ENCODE assay signal across 16 cellular contexts in genomic region chr15:35038655-35039534, GRCh38. TPM values are rescaled to one million over a fixed set of nuclear protein-coding genes. Genes with fewer than 3 reads are reported as not detected.
A peak's percentile ranks its signal among the peaks of the same experiment; 100 is the strongest.
DNase-seq lines count a peak whose midpoint lies in the region; ATAC-seq and TF ChIP-seq lines count a peak whose summit lies in the region.
"Had no signal": no experiment of that assay in that cellular context is flagged by ENCODE, and none has a peak within 500 bp of the region (broad histone marks: within the 10 kb centered on the region; RNA-seq: fewer than 3 reads in every experiment).

No MANE protein-coding gene starts in this region.

- H3K27ac ChIP-seq in fibroblast of lung (ENCODE audit: insufficient read depth, low read length) (no peak overlapping the region), smooth muscle cell (ENCODE audit: low read depth) (peak overlapping the region; percentile 37), upper lobe of left lung (no peak overlapping the region)
- H3K27ac ChIP-seq: lower lobe of right lung, neural progenitor cell had no signal

- TF ChIP-seq CTCF in fibroblast of lung (conservative IDR thresholded peaks at IDR 0.05 in 1 of 2, IDR thresholded peaks at IDR 0.05 in 1 of 2; ENCODE audit: low read depth in 1 of 2, low read length in 2 of 2) (no peak), smooth muscle cell (IDR thresholded peaks at IDR 0.05; ENCODE audit: borderline replicate concordance, insufficient read depth, poor library complexity, severe bottlenecking) (no peak), upper lobe of left lung (IDR thresholded peaks at IDR 0.05) (no peak)

- ATAC-seq in SK-N-SH treated with all-trans-retinoic acid at 6 μM for 48 hours, result no peak
- ATAC-seq in upper lobe of left lung (ENCODE audit: low FRiP score in 2 of 2), result no peak
- ATAC-seq: activated CD8-positive, alpha-beta T cell treated with anti-CD3 and anti-CD28 coated beads for 36 hours; HCT116; lower lobe of right lung; Right ventricle myocardium inferior had no signal

- H3K36me3 ChIP-seq in fibroblast of lung (ENCODE audit: control insufficient read depth, insufficient read depth, low read length) (no peaks in the 10 kb centered on the region), smooth muscle cell (ENCODE audit: low read depth) (no peaks in the 10 kb centered on the region), upper lobe of left lung (no peaks in the 10 kb centered on the region)
- H3K36me3 ChIP-seq: lower lobe of right lung, neural progenitor cell had no signal

- TF ChIP-seq POLR2A in upper lobe of left lung (IDR thresholded peaks at IDR 0.05), result no peak

- no peak overlapping the region for H2AFZ ChIP-seq in fibroblast of lung (ENCODE audit: low read length)
- peak overlapping the region; percentile 24 for H2AFZ ChIP-seq in smooth muscle cell (ENCODE audit: low read depth)
- H2AFZ ChIP-seq: neural progenitor cell had no signal

- DNase-seq in H4 (ENCODE audit: low spot score) (peak; percentile 34), fibroblast of lung (ENCODE audit: low read depth in 2 of 2) (peak; percentile 59 to 80), smooth muscle cell (lab: John Stamatoyannopoulos, UW; ENCODE audit: unreplicated experiment) (no peak), OCI-M2 (lab: John Stamatoyannopoulos, UW; ENCODE audit: unreplicated experiment) (no peak), upper lobe of left lung (no peak), NCI-H1417 treated with DMSO at 0.1 percent for 48 hours (lab: John Stamatoyannopoulos, UW) (no peak)
- DNase-seq: activated CD8-positive, alpha-beta T cell treated with anti-CD3 and anti-CD28 coated beads for 36 hours; activated effector memory CD4-positive, alpha-beta T cell treated with Interleukin-2 at 50 U/mL for 16 hours; COR-L47; lower lobe of right lung; NCI-H1105 treated with DMSO at 0.1 percent for 48 hours; NCI-H526 had no signal

- TF ChIP-seq EP300 in upper lobe of left lung (IDR thresholded peaks at IDR 0.05), result no peak

- H3F3A ChIP-seq in smooth muscle cell (ENCODE audit: low read depth), result peaks cover 5% of the 10 kb centered on the region

- H3K4me1 ChIP-seq in fibroblast of lung (ENCODE audit: control insufficient read depth, extremely low read depth, insufficient read depth, low read length) (no peaks in the 10 kb centered on the region), smooth muscle cell (ENCODE audit: low read depth) (no peaks in the 10 kb centered on the region), upper lobe of left lung (no peaks in the 10 kb centered on the region)
- H3K4me1 ChIP-seq: lower lobe of right lung, neural progenitor cell had no signal

- WGBS in smooth muscle cell (ENCODE audit: low lambda C conversion rate), result 21% methylated on average over 6 of the region's 6 CpGs
- 46 to 51% methylated on average over 6 of the region's 6 CpGs for WGBS in upper lobe of left lung, 2 donors

- no peak overlapping the region for H3K4me2 ChIP-seq in fibroblast of lung (ENCODE audit: extremely low read depth, insufficient read depth, low read length)
- peak overlapping the region; percentile 79 for H3K4me2 ChIP-seq in smooth muscle cell
- H3K4me2 ChIP-seq: neural progenitor cell had no signal

- no peaks in the 10 kb centered on the region for H3K27me3 ChIP-seq in fibroblast of lung (ENCODE audit: control insufficient read depth, insufficient read depth, low read length)
- no peaks in the 10 kb centered on the region for H3K27me3 ChIP-seq in smooth muscle cell (ENCODE audit: low read depth)
- no peaks in the 10 kb centered on the region for H3K27me3 ChIP-seq in upper lobe of left lung
- H3K27me3 ChIP-seq: neural progenitor cell had no signal

- H3K4me3 ChIP-seq in fibroblast of lung (replicated peaks in 1 of 4; ENCODE audit: control extremely low read depth in 1 of 4, insufficient read depth in 1 of 4, low read depth in 3 of 4, low read length in 4 of 4) (no peak overlapping the region), smooth muscle cell (no peak overlapping the region), upper lobe of left lung (no peak overlapping the region)
- H3K4me3 ChIP-seq: lower lobe of right lung, neural progenitor cell had no signal

- H3K79me2 ChIP-seq in fibroblast of lung (ENCODE audit: control insufficient read depth, insufficient read depth, low read length), result no peaks in the 10 kb centered on the region
- H3K79me2 ChIP-seq in smooth muscle cell (ENCODE audit: low read depth), result no peaks in the 10 kb centered on the region

- H4K20me1 ChIP-seq in fibroblast of lung (ENCODE audit: control insufficient read depth, extremely low read depth, insufficient read depth, low read length) (no peaks in the 10 kb centered on the region), smooth muscle cell (ENCODE audit: low read depth) (no peaks in the 10 kb centered on the region)

- H3K9ac ChIP-seq in fibroblast of lung (ENCODE audit: insufficient read depth, low read length), result no peak overlapping the region
- no peak overlapping the region for H3K9ac ChIP-seq in smooth muscle cell (ENCODE audit: low read depth)
- H3K9ac ChIP-seq: neural progenitor cell had no signal

- H3K9me3 ChIP-seq in fibroblast of lung (ENCODE audit: control insufficient read depth, insufficient read depth, low read depth, low read length) (no peaks in the 10 kb centered on the region), smooth muscle cell (replicated peaks; ENCODE audit: low read depth) (no peaks in the 10 kb centered on the region), upper lobe of left lung (no peaks in the 10 kb centered on the region)
- H3K9me3 ChIP-seq: lower lobe of right lung had no signal

TF ChIP-seq in SK-N-SH treated with all-trans-retinoic acid at 6 μM for 48 hours, 23 proteins besides CTCF, POLR2A, EP300 and RAD21:
- TF ChIP-seq ISL1 (CRISPR knock-in tag; IDR thresholded peaks at IDR 0.05), result peak; percentile 7; the same call in 1 of the 2 replicates
- TF ChIP-seq ZC3H10 (CRISPR knock-in tag; IDR thresholded peaks at IDR 0.05), result no peak

RNA-seq across cellular contexts. Expression of gene NANOGP8, which starts 46.2 kb away (rescaled TPM):
- not detected in 2 replicates for total RNA-seq in H4 (2014; rRNA removed; shearing (Covaris generic))
- total RNA-seq in fibroblast of lung (not detected in 2 replicates), smooth muscle cell (not detected in 2 replicates), upper lobe of left lung (1 to 10 TPM in 3 of 6 donors, under 1 TPM in 2, not detected in 1; 0.46 to 8.4 (median 1.4) TPM)
- polyA plus RNA-seq in fibroblast of lung (not detected in 2 replicates), smooth muscle cell (not detected in 2 replicates)
- not detected in 2 replicates for polyA plus RNA-seq in fibroblast of lung (2012)
- polyA minus RNA-seq in fibroblast of lung (ENCODE audit: low replicate concordance), result not detected in 2 replicates
- total RNA-seq: activated CD8-positive, alpha-beta T cell treated with anti-CD3 and anti-CD28 coated beads for 36 hours; Right ventricle myocardium inferior had no signal

RNA-seq across cellular contexts. Expression of gene ZNF770, which starts 50.8 kb away (rescaled TPM):
- 12.7 and 16.4 TPM in 2 replicates for total RNA-seq in H4 (2014; rRNA removed; shearing (Covaris generic))
- total RNA-seq in fibroblast of lung, result 43.4 and 44.6 TPM in 2 replicates
- 20.3 and 27.9 TPM in 2 replicates for polyA plus RNA-seq in fibroblast of lung
- polyA plus RNA-seq in fibroblast of lung (2012), result 8.8 and 13.8 TPM in 2 replicates
- polyA minus RNA-seq in fibroblast of lung (ENCODE audit: low replicate concordance), result 3.1 and 4.8 TPM in 2 replicates
- 28.7 and 31.1 TPM in 2 replicates for total RNA-seq in smooth muscle cell
- polyA plus RNA-seq in smooth muscle cell, result 32.4 and 34.2 TPM in 2 replicates
- 10 to 100 TPM in 4 of 6 donors, 1 to 10 TPM in 2; 6.4 to 28.2 (median 21.7) TPM for total RNA-seq in upper lobe of left lung

Comparison
In these comparisons a context has a peak if more than half of its experiments do, and no peak if none do; other contexts are left out.
1. DNase-seq: peak in H4 (single experiment) and fibroblast of lung (2 of 2); none in smooth muscle cell (single experiment), OCI-M2 (single experiment), upper lobe of left lung (0 of 2) and NCI-H1417 treated with DMSO at 0.1 percent for 48 hours (single experiment).